Comparison of ENCODE assay signal across 15 cellular contexts in genomic region chr18:75063196-75063595, GRCh38.
DNase-seq lines count a peak whose midpoint lies in the region; ATAC-seq and TF ChIP-seq lines count a peak whose summit lies in the region.
"Had no signal": no experiment of that assay in that cellular context is flagged by ENCODE, and none has a peak within 500 bp of the region (broad histone marks: within the 10 kb centered on the region; RNA-seq: fewer than 3 reads in every experiment).

No MANE protein-coding gene starts in this region.

- no peaks in the 10 kb centered on the region for H3K4me1 Mint-ChIP-seq in endodermal cell
- peaks cover 0 to 10% (median 8%) of the 10 kb centered on the region in 7 donors for H3K4me1 Mint-ChIP-seq in naive thymus-derived CD4-positive, alpha-beta T cell
- H3K4me1 Mint-ChIP-seq in MCF 10A (ENCODE audit: insufficient read depth, unreplicated experiment): no peaks in the 10 kb centered on the region

- intact Hi-C loops in naive thymus-derived CD4-positive, alpha-beta T cell (cut with micrococcal nuclease): no loop called here
- intact Hi-C loops in upper lobe of right lung (cut with DNase I) (no loop called here), MCF 10A (cut with micrococcal nuclease) (no loop called here)

- no peaks in the 10 kb centered on the region for H3K27me3 ChIP-seq in endodermal cell (ENCODE audit: control insufficient read depth, insufficient read depth, low read length, poor library complexity, severe bottlenecking)
- no peaks in the 10 kb centered on the region for H3K27me3 ChIP-seq in naive thymus-derived CD4-positive, alpha-beta T cell (ENCODE audit: control insufficient read depth in 2 of 2, insufficient read depth in 2 of 2, low read length in 2 of 2)
- no peaks in the 10 kb centered on the region for H3K27me3 ChIP-seq in upper lobe of right lung
- H3K27me3 ChIP-seq: BLaER1 treated with 17β-estradiol and CSF1 and Interleukin-3, amounts not matched to agents 10 nM and 100 nM had no signal

- H3K36me3 ChIP-seq in endodermal cell (ENCODE audit: control insufficient read depth, insufficient read depth, low read length): no peaks in the 10 kb centered on the region
- H3K36me3 ChIP-seq in naive thymus-derived CD4-positive, alpha-beta T cell (ENCODE audit: control insufficient read depth in 2 of 3, insufficient read depth in 3 of 3, low read length in 3 of 3): peaks cover 0 to 20% (median 0%) of the 10 kb centered on the region in 3 experiments
- H3K36me3 ChIP-seq in upper lobe of right lung: peaks cover 7% of the 10 kb centered on the region

- H3K9me3 Mint-ChIP-seq in endodermal cell (no peaks in the 10 kb centered on the region), MCF 10A (ENCODE audit: unreplicated experiment) (no peaks in the 10 kb centered on the region)
- no peaks in the 10 kb centered on the region for H3K9me3 Mint-ChIP-seq in naive thymus-derived CD4-positive, alpha-beta T cell
- H3K9me3 Mint-ChIP-seq: HFFc6 had no signal

- peak; percentile 41 for DNase-seq in D341Med (ENCODE audit: low spot score)
- DNase-seq in endodermal cell: peak; percentile 23
- no peak for DNase-seq in naive thymus-derived CD4-positive, alpha-beta T cell
- DNase-seq in upper lobe of right lung: peak; percentile 61
- DNase-seq in activated CD4-positive, CD25-positive, alpha-beta regulatory T cell (lab: John Stamatoyannopoulos, UW): no peak
- DNase-seq in MCF 10A (ENCODE audit: unreplicated experiment): no peak
- DNase-seq: CD8-positive, alpha-beta T cell; COR-L47; GOT3; H7; HFFc6; IMR-90 had no signal

- peaks cover 2% of the 10 kb centered on the region for H3K36me3 Mint-ChIP-seq in endodermal cell (ENCODE audit: low read depth)
- H3K36me3 Mint-ChIP-seq in naive thymus-derived CD4-positive, alpha-beta T cell: peaks cover 0 to 56% (median 25%) of the 10 kb centered on the region in 5 donors
- H3K36me3 Mint-ChIP-seq in MCF 10A (ENCODE audit: insufficient read depth, unreplicated experiment): peaks cover 13% of the 10 kb centered on the region

- H3K4me1 ChIP-seq in endodermal cell (ENCODE audit: control insufficient read depth, insufficient read depth, low read length): no peaks in the 10 kb centered on the region
- no peaks in the 10 kb centered on the region for H3K4me1 ChIP-seq in naive thymus-derived CD4-positive, alpha-beta T cell (ENCODE audit: control insufficient read depth in 2 of 2, insufficient read depth in 2 of 2, low read length in 2 of 2)
- H3K4me1 ChIP-seq in upper lobe of right lung: no peaks in the 10 kb centered on the region
- H3K4me1 ChIP-seq: BLaER1 treated with 17β-estradiol and CSF1 and Interleukin-3, amounts not matched to agents 10 nM and 100 nM had no signal

- no peak overlapping the region for H3K27ac ChIP-seq in endodermal cell (ENCODE audit: low read depth, low read length)
- no peak overlapping the region for H3K27ac ChIP-seq in naive thymus-derived CD4-positive, alpha-beta T cell (ENCODE audit: low read depth, low read length)
- H3K27ac ChIP-seq in upper lobe of right lung: no peak overlapping the region
- H3K27ac ChIP-seq: BLaER1 treated with 17β-estradiol and CSF1 and Interleukin-3, amounts not matched to agents 10 nM and 100 nM had no signal

- POLR2A ChIA-PET in naive thymus-derived CD4-positive, alpha-beta T cell (lab: Charles Lee): no interaction called here
- POLR2A ChIA-PET in MCF 10A (lab: Yijun Ruan, JAX): no interaction called here

- H3K9me3 ChIP-seq in endodermal cell (ENCODE audit: control insufficient read depth, low read length) (no peaks in the 10 kb centered on the region), upper lobe of right lung (no peaks in the 10 kb centered on the region)
- H3K9me3 ChIP-seq in naive thymus-derived CD4-positive, alpha-beta T cell (ENCODE audit: control insufficient read depth in 2 of 3, low read length in 3 of 3): no peaks in the 10 kb centered on the region

- BruUV-seq in MCF 10A (replicated peaks; lab: Mats Ljungman, UMichigan): no TSS peak

- no peak for TF ChIP-seq CTCF in endodermal cell (conservative IDR thresholded peaks at IDR 0.05)
- no peak for TF ChIP-seq CTCF in upper lobe of right lung (IDR thresholded peaks at IDR 0.05)
- no peak for TF ChIP-seq CTCF in MCF 10A (IDR thresholded peaks at IDR 0.05; ENCODE audit: unreplicated experiment)

- H3K4me3 ChIP-seq in endodermal cell (ENCODE audit: low read length) (no peak overlapping the region), upper lobe of right lung (no peak overlapping the region)
- H3K4me3 ChIP-seq in naive thymus-derived CD4-positive, alpha-beta T cell (ENCODE audit: low read length): no peak overlapping the region
- H3K4me3 ChIP-seq: BLaER1 treated with 17β-estradiol and CSF1 and Interleukin-3, amounts not matched to agents 10 nM and 100 nM had no signal

- no peak overlapping the region for H3K9ac ChIP-seq in endodermal cell (ENCODE audit: extremely low read depth, low read length, poor library complexity, severe bottlenecking)
- H3K9ac ChIP-seq: BLaER1 treated with 17β-estradiol and CSF1 and Interleukin-3, amounts not matched to agents 10 nM and 100 nM had no signal

- H3K4me3 Mint-ChIP-seq in endodermal cell (no peak overlapping the region), MCF 10A (ENCODE audit: unreplicated experiment) (no peak overlapping the region)
- no peak overlapping the region for H3K4me3 Mint-ChIP-seq in naive thymus-derived CD4-positive, alpha-beta T cell
- H3K4me3 Mint-ChIP-seq: B cell; CD8-positive, alpha-beta T cell; HFFc6 had no signal

- peak; percentile 15 for ATAC-seq in naive thymus-derived CD4-positive, alpha-beta T cell
- ATAC-seq in upper lobe of right lung: peak; percentile 5
- ATAC-seq: CD8-positive, alpha-beta T cell; HCT116 had no signal

- CTCF ChIA-PET in naive thymus-derived CD4-positive, alpha-beta T cell (lab: Charles Lee): no interaction called here
- CTCF ChIA-PET in MCF 10A (lab: Yijun Ruan, JAX): no interaction called here

- no peak overlapping the region for H3K27ac Mint-ChIP-seq in endodermal cell
- H3K27ac Mint-ChIP-seq in naive thymus-derived CD4-positive, alpha-beta T cell: no peak overlapping the region
- no peak overlapping the region for H3K27ac Mint-ChIP-seq in MCF 10A (ENCODE audit: low read depth, unreplicated experiment)
- H3K27ac Mint-ChIP-seq: B cell; CD8-positive, alpha-beta T cell; HFFc6 had no signal

- H3K27me3 Mint-ChIP-seq in endodermal cell (ENCODE audit: insufficient read depth): no peaks in the 10 kb centered on the region
- H3K27me3 Mint-ChIP-seq in naive thymus-derived CD4-positive, alpha-beta T cell: no peaks in the 10 kb centered on the region
- no peaks in the 10 kb centered on the region for H3K27me3 Mint-ChIP-seq in MCF 10A (ENCODE audit: insufficient read depth, unreplicated experiment)
- H3K27me3 Mint-ChIP-seq: B cell had no signal

- 94 to 96% methylated on average over 8 to 27 of the region's 27 CpGs for WGBS in endodermal cell (ENCODE audit: insufficient coverage in 1 of 2, insufficient read length in 1 of 2), 2 experiments

Comparison
In these comparisons a context has a peak if more than half of its experiments do, and no peak if none do; other contexts are left out.
1. DNase-seq: peak in D341Med (single experiment), endodermal cell (single experiment) and upper lobe of right lung (single experiment); none in naive thymus-derived CD4-positive, alpha-beta T cell (0 of 9), activated CD4-positive, CD25-positive, alpha-beta regulatory T cell (0 of 4) and MCF 10A (single experiment).